ENCODE assay signal across 1 cellular context in genomic region chr7:12584940-12585339, GRCh38.
A peak's percentile ranks its signal among the peaks of the same experiment; 100 is the strongest.
TF ChIP-seq lines count a peak whose summit lies in the region.

No MANE protein-coding gene starts in this region.

TF ChIP-seq in GM12878, 131 proteins besides CTCF, POLR2A, EP300 and RAD21 (continued from another document and continues in another):
- TF ChIP-seq, protein P1, sequence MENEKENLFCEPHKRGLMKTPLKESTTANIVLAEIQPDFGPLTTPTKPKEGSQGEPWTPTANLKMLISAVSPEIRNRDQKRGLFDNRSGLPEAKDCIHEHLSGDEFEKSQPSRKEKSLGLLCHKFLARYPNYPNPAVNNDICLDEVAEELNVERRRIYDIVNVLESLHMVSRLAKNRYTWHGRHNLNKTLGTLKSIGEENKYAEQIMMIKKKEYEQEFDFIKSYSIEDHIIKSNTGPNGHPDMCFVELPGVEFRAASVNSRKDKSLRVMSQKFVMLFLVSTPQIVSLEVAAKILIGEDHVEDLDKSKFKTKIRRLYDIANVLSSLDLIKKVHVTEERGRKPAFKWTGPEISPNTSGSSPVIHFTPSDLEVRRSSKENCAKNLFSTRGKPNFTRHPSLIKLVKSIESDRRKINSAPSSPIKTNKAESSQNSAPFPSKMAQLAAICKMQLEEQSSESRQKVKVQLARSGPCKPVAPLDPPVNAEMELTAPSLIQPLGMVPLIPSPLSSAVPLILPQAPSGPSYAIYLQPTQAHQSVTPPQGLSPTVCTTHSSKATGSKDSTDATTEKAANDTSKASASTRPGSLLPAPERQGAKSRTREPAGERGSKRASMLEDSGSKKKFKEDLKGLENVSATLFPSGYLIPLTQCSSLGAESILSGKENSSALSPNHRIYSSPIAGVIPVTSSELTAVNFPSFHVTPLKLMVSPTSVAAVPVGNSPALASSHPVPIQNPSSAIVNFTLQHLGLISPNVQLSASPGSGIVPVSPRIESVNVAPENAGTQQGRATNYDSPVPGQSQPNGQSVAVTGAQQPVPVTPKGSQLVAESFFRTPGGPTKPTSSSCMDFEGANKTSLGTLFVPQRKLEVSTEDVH (IDR thresholded peaks at IDR 0.05; ENCODE audit: low read depth, partially characterized antibody): no peak
- TF ChIP-seq SMC3 (IDR thresholded peaks at IDR 0.05; ENCODE audit: borderline replicate concordance, low read length) (no peak), FOS (IDR thresholded peaks at IDR 0.05; ENCODE audit: borderline replicate concordance, extremely low read depth, insufficient read length) (no peak), PAX8 (IDR thresholded peaks at IDR 0.05) (no peak), SMAD1 (IDR thresholded peaks at IDR 0.05; ENCODE audit: low read depth, partially characterized antibody) (no peak), CREB1 (IDR thresholded peaks at IDR 0.05; ENCODE audit: low read depth) (no peak), POU2F2 (IDR thresholded peaks at IDR 0.05; ENCODE audit: borderline replicate concordance, low read depth, low read length) (no peak), SREBF2 (IDR thresholded peaks at IDR 0.05; ENCODE audit: low read length) (no peak), BMI1 (IDR thresholded peaks at IDR 0.05; ENCODE audit: borderline replicate concordance) (no peak), TCF7 (IDR thresholded peaks at IDR 0.05; ENCODE audit: borderline replicate concordance) (no peak), TARDBP (IDR thresholded peaks at IDR 0.05; ENCODE audit: borderline replicate concordance) (no peak), BACH1 (IDR thresholded peaks at IDR 0.05; ENCODE audit: borderline replicate concordance) (no peak), NFXL1 (IDR thresholded peaks at IDR 0.05; ENCODE audit: borderline replicate concordance) (no peak), SUPT20H (IDR thresholded peaks at IDR 0.05; ENCODE audit: borderline replicate concordance, control insufficient read depth, low read depth, low read length) (no peak), IRF5 (IDR thresholded peaks at IDR 0.05; ENCODE audit: borderline replicate concordance) (no peak), IRF4 (IDR thresholded peaks at IDR 0.05; ENCODE audit: low read depth, low read length) (peak; percentile 48; the same call in 1 of the 2 replicates), HDGF (IDR thresholded peaks at IDR 0.05) (no peak), CEBPB (IDR thresholded peaks at IDR 0.05; ENCODE audit: borderline replicate concordance in 1 of 2, low read depth in 2 of 2, low read length in 2 of 2) (no peak), MTA2 (IDR thresholded peaks at IDR 0.05; ENCODE audit: low read depth) (peak; percentile 37; the same call in 1 of the 2 replicates), SUZ12 (IDR thresholded peaks at IDR 0.05; ENCODE audit: unreplicated experiment) (no peak), ZNF207 (IDR thresholded peaks at IDR 0.05; ENCODE audit: borderline replicate concordance) (no peak), MEF2B (IDR thresholded peaks at IDR 0.05; ENCODE audit: partially characterized antibody, poor library complexity, severe bottlenecking) (no peak), HSF1 (IDR thresholded peaks at IDR 0.05; ENCODE audit: low read depth, low read length) (no peak), BHLHE40 (IDR thresholded peaks at IDR 0.05; ENCODE audit: borderline replicate concordance in 1 of 2, low read depth in 2 of 2, low read length in 1 of 2) (peak; percentile 72 to 76), MLLT1 (IDR thresholded peaks at IDR 0.05) (no peak), POLR2AphosphoS2 (IDR thresholded peaks at IDR 0.05; ENCODE audit: low read depth, low read length) (no peak), CBX5 (IDR thresholded peaks at IDR 0.05; ENCODE audit: low read depth) (no peak), PML (IDR thresholded peaks at IDR 0.05; ENCODE audit: low read length) (no peak), STAT1 (conservative IDR thresholded peaks at IDR 0.05) (no peak), ATF7 (IDR thresholded peaks at IDR 0.05; ENCODE audit: low read depth) (0 out of 2 replicates have a peak, but pooled peaks have one; percentile 15), KAT2A (conservative IDR thresholded peaks at IDR 0.05; ENCODE audit: control insufficient read depth, low read depth, low read length) (no peak), ESRRA (IDR thresholded peaks at IDR 0.05; ENCODE audit: low read length) (no peak), USF1 (IDR thresholded peaks at IDR 0.05; ENCODE audit: borderline replicate concordance, extremely low read length, insufficient read depth, low read depth, low read length) (no peak), RELA (IDR thresholded peaks at IDR 0.05; ENCODE audit: borderline replicate concordance, partially characterized antibody) (no peak), SP1 (IDR thresholded peaks at IDR 0.05; ENCODE audit: low read depth, low read length) (no peak), PKNOX1 (IDR thresholded peaks at IDR 0.05) (peak; percentile 36; the same call in 1 of the 2 replicates)
- TF ChIP-seq, protein P2, sequence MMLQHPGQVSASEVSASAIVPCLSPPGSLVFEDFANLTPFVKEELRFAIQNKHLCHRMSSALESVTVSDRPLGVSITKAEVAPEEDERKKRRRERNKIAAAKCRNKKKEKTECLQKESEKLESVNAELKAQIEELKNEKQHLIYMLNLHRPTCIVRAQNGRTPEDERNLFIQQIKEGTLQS (IDR thresholded peaks at IDR 0.05; ENCODE audit: borderline replicate concordance, extremely low read depth, low read depth, low read length): no peak
- TF ChIP-seq, protein P3, sequence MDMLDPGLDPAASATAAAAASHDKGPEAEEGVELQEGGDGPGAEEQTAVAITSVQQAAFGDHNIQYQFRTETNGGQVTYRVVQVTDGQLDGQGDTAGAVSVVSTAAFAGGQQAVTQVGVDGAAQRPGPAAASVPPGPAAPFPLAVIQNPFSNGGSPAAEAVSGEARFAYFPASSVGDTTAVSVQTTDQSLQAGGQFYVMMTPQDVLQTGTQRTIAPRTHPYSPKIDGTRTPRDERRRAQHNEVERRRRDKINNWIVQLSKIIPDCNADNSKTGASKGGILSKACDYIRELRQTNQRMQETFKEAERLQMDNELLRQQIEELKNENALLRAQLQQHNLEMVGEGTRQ (IDR thresholded peaks at IDR 0.05; ENCODE audit: borderline replicate concordance, low read depth, low read length): no peak
- TF ChIP-seq, protein P4, sequence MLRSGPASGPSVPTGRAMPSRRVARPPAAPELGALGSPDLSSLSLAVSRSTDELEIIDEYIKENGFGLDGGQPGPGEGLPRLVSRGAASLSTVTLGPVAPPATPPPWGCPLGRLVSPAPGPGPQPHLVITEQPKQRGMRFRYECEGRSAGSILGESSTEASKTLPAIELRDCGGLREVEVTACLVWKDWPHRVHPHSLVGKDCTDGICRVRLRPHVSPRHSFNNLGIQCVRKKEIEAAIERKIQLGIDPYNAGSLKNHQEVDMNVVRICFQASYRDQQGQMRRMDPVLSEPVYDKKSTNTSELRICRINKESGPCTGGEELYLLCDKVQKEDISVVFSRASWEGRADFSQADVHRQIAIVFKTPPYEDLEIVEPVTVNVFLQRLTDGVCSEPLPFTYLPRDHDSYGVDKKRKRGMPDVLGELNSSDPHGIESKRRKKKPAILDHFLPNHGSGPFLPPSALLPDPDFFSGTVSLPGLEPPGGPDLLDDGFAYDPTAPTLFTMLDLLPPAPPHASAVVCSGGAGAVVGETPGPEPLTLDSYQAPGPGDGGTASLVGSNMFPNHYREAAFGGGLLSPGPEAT (IDR thresholded peaks at IDR 0.05; ENCODE audit: low read depth): peak; percentile 36; the same call in 1 of the 2 replicates
- TF ChIP-seq, protein P5, sequence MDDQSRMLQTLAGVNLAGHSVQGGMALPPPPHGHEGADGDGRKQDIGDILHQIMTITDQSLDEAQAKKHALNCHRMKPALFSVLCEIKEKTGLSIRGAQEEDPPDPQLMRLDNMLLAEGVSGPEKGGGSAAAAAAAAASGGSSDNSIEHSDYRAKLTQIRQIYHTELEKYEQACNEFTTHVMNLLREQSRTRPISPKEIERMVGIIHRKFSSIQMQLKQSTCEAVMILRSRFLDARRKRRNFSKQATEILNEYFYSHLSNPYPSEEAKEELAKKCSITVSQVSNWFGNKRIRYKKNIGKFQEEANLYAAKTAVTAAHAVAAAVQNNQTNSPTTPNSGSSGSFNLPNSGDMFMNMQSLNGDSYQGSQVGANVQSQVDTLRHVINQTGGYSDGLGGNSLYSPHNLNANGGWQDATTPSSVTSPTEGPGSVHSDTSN (IDR thresholded peaks at IDR 0.05; ENCODE audit: insufficient replicate concordance, low read depth, low read length): no peak
- TF ChIP-seq, protein P6, sequence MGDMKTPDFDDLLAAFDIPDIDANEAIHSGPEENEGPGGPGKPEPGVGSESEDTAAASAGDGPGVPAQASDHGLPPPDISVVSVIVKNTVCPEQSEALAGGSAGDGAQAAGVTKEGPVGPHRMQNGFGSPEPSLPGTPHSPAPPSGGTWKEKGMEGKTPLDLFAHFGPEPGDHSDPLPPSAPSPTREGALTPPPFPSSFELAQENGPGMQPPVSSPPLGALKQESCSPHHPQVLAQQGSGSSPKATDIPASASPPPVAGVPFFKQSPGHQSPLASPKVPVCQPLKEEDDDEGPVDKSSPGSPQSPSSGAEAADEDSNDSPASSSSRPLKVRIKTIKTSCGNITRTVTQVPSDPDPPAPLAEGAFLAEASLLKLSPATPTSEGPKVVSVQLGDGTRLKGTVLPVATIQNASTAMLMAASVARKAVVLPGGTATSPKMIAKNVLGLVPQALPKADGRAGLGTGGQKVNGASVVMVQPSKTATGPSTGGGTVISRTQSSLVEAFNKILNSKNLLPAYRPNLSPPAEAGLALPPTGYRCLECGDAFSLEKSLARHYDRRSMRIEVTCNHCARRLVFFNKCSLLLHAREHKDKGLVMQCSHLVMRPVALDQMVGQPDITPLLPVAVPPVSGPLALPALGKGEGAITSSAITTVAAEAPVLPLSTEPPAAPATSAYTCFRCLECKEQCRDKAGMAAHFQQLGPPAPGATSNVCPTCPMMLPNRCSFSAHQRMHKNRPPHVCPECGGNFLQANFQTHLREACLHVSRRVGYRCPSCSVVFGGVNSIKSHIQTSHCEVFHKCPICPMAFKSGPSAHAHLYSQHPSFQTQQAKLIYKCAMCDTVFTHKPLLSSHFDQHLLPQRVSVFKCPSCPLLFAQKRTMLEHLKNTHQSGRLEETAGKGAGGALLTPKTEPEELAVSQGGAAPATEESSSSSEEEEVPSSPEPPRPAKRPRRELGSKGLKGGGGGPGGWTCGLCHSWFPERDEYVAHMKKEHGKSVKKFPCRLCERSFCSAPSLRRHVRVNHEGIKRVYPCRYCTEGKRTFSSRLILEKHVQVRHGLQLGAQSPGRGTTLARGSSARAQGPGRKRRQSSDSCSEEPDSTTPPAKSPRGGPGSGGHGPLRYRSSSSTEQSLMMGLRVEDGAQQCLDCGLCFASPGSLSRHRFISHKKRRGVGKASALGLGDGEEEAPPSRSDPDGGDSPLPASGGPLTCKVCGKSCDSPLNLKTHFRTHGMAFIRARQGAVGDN (IDR thresholded peaks at IDR 0.05): no peak
